Comparison of ENCODE assay signal across 1 cellular context in the genomic region with DNA sequence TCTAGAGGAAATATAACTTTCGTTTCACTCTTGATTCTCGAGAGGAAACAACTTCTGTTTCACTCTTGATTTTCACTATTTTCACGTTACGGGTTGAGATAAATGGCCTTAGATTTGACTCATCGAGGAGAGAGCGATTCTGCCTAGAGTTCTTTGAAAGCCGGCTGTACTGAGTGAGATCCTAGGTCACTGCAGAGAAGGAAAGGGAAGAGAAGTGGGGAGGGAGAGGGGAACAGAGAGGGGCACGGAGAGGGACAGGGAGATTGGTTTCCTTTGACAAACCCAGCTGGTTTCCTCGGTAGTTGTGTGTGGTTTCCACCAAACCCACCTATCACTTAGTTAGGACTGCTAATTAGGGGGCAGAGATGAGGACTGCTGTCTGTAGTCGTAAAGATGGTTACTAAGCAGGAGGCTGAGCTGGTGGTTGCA.
TF ChIP-seq lines count a peak whose summit lies in the region.

No MANE protein-coding gene starts in this region.

TF ChIP-seq in GM12878, 131 proteins besides CTCF, POLR2A, EP300 and RAD21:
- TF ChIP-seq, protein P1, sequence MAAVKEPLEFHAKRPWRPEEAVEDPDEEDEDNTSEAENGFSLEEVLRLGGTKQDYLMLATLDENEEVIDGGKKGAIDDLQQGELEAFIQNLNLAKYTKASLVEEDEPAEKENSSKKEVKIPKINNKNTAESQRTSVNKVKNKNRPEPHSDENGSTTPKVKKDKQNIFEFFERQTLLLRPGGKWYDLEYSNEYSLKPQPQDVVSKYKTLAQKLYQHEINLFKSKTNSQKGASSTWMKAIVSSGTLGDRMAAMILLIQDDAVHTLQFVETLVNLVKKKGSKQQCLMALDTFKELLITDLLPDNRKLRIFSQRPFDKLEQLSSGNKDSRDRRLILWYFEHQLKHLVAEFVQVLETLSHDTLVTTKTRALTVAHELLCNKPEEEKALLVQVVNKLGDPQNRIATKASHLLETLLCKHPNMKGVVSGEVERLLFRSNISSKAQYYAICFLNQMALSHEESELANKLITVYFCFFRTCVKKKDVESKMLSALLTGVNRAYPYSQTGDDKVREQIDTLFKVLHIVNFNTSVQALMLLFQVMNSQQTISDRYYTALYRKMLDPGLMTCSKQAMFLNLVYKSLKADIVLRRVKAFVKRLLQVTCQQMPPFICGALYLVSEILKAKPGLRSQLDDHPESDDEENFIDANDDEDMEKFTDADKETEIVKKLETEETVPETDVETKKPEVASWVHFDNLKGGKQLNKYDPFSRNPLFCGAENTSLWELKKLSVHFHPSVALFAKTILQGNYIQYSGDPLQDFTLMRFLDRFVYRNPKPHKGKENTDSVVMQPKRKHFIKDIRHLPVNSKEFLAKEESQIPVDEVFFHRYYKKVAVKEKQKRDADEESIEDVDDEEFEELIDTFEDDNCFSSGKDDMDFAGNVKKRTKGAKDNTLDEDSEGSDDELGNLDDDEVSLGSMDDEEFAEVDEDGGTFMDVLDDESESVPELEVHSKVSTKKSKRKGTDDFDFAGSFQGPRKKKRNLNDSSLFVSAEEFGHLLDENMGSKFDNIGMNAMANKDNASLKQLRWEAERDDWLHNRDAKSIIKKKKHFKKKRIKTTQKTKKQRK (IDR thresholded peaks at IDR 0.05; ENCODE audit: low read depth, low read length) = no peak
- TF ChIP-seq MEF2A (IDR thresholded peaks at IDR 0.05; ENCODE audit: insufficient read depth, low read depth, low read length) (0 out of 2 replicates have a peak, but pooled peaks have one; percentile 44), JUNB (IDR thresholded peaks at IDR 0.05) (peak; percentile 87), NBN (IDR thresholded peaks at IDR 0.05) (peak; percentile 61), DPF2 (IDR thresholded peaks at IDR 0.05) (peak; percentile 51; the same call in 1 of the 2 replicates), ETV6 (conservative IDR thresholded peaks at IDR 0.05 in 1 of 2, IDR thresholded peaks at IDR 0.05 in 1 of 2; ENCODE audit: borderline replicate concordance in 1 of 2, low read depth in 1 of 2) (peak in 1 of 2 experiments; percentile 98; a peak in 2 of 4 replicates), MTA2 (IDR thresholded peaks at IDR 0.05; ENCODE audit: low read depth) (peak; percentile 86), GATAD2B (conservative IDR thresholded peaks at IDR 0.05; ENCODE audit: low read depth) (0 out of 2 replicates have a peak, but pooled peaks have one; percentile 45), BCL11A (IDR thresholded peaks at IDR 0.05; ENCODE audit: low read depth, low read length) (peak; percentile 67; the same call in 1 of the 2 replicates), NR2C1 (IDR thresholded peaks at IDR 0.05) (no peak), SRF (IDR thresholded peaks at IDR 0.05; ENCODE audit: low read depth in 2 of 2, low read length in 2 of 2) (no peak), PAX5 (IDR thresholded peaks at IDR 0.05; ENCODE audit: borderline replicate concordance, low read depth, low read length) (peak; percentile 5; the same call in 1 of the 2 replicates), IKZF2 (IDR thresholded peaks at IDR 0.05) (peak; percentile 82 to 85), HDGF (IDR thresholded peaks at IDR 0.05) (peak; percentile 67; the same call in 1 of the 2 replicates), NFIC (IDR thresholded peaks at IDR 0.05; ENCODE audit: low read depth, low read length) (peak; percentile 58), PAX8 (IDR thresholded peaks at IDR 0.05) (no peak), TAF1 (IDR thresholded peaks at IDR 0.05; ENCODE audit: borderline replicate concordance, low read depth, low read length) (no peak), FOXM1 (IDR thresholded peaks at IDR 0.05; ENCODE audit: low read depth, low read length) (peak; percentile 50; the same call in 1 of the 2 replicates), ATF7 (IDR thresholded peaks at IDR 0.05; ENCODE audit: low read depth) (peak; percentile 56), RUNX3 (IDR thresholded peaks at IDR 0.05; ENCODE audit: low read length) (peak; percentile 62), SPI1 (IDR thresholded peaks at IDR 0.05; ENCODE audit: borderline replicate concordance, insufficient read depth, low read depth, low read length) (peak; percentile 15; the same call in 1 of the 2 replicates), CREM (IDR thresholded peaks at IDR 0.05; ENCODE audit: low read depth) (0 out of 2 replicates have a peak, but pooled peaks have one; percentile 29), HDAC6 (IDR thresholded peaks at IDR 0.05; ENCODE audit: unreplicated experiment) (no peak), CBFB (IDR thresholded peaks at IDR 0.05; ENCODE audit: low read depth) (0 out of 2 replicates have a peak, but pooled peaks have one; percentile 27), IKZF1 (conservative IDR thresholded peaks at IDR 0.05) (peak; percentile 71), RCOR1 (conservative IDR thresholded peaks at IDR 0.05; ENCODE audit: low read depth, low read length) (no peak), EED (IDR thresholded peaks at IDR 0.05; ENCODE audit: low read depth) (peak; percentile 86), RFX5 (IDR thresholded peaks at IDR 0.05; ENCODE audit: low read depth, low read length) (no peak)
- TF ChIP-seq, protein P2, sequence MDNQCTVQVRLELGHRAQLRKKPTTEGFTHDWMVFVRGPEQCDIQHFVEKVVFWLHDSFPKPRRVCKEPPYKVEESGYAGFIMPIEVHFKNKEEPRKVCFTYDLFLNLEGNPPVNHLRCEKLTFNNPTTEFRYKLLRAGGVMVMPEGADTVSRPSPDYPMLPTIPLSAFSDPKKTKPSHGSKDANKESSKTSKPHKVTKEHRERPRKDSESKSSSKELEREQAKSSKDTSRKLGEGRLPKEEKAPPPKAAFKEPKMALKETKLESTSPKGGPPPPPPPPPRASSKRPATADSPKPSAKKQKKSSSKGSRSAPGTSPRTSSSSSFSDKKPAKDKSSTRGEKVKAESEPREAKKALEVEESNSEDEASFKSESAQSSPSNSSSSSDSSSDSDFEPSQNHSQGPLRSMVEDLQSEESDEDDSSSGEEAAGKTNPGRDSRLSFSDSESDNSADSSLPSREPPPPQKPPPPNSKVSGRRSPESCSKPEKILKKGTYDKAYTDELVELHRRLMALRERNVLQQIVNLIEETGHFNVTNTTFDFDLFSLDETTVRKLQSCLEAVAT (IDR thresholded peaks at IDR 0.05) = peak; percentile 62; the same call in 1 of the 2 replicates
- TF ChIP-seq, protein P3, sequence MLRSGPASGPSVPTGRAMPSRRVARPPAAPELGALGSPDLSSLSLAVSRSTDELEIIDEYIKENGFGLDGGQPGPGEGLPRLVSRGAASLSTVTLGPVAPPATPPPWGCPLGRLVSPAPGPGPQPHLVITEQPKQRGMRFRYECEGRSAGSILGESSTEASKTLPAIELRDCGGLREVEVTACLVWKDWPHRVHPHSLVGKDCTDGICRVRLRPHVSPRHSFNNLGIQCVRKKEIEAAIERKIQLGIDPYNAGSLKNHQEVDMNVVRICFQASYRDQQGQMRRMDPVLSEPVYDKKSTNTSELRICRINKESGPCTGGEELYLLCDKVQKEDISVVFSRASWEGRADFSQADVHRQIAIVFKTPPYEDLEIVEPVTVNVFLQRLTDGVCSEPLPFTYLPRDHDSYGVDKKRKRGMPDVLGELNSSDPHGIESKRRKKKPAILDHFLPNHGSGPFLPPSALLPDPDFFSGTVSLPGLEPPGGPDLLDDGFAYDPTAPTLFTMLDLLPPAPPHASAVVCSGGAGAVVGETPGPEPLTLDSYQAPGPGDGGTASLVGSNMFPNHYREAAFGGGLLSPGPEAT (IDR thresholded peaks at IDR 0.05; ENCODE audit: low read depth) = peak; percentile 40; the same call in 1 of the 2 replicates
- TF ChIP-seq, protein P4, sequence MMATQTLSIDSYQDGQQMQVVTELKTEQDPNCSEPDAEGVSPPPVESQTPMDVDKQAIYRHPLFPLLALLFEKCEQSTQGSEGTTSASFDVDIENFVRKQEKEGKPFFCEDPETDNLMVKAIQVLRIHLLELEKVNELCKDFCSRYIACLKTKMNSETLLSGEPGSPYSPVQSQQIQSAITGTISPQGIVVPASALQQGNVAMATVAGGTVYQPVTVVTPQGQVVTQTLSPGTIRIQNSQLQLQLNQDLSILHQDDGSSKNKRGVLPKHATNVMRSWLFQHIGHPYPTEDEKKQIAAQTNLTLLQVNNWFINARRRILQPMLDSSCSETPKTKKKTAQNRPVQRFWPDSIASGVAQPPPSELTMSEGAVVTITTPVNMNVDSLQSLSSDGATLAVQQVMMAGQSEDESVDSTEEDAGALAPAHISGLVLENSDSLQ (IDR thresholded peaks at IDR 0.05) = 0 out of 2 replicates have a peak, but pooled peaks have one; percentile 7
- TF ChIP-seq, protein P5, sequence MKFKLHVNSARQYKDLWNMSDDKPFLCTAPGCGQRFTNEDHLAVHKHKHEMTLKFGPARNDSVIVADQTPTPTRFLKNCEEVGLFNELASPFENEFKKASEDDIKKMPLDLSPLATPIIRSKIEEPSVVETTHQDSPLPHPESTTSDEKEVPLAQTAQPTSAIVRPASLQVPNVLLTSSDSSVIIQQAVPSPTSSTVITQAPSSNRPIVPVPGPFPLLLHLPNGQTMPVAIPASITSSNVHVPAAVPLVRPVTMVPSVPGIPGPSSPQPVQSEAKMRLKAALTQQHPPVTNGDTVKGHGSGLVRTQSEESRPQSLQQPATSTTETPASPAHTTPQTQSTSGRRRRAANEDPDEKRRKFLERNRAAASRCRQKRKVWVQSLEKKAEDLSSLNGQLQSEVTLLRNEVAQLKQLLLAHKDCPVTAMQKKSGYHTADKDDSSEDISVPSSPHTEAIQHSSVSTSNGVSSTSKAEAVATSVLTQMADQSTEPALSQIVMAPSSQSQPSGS (IDR thresholded peaks at IDR 0.05; ENCODE audit: low read length) = peak; percentile 52
